In genomic region chr1:94240822-94241221, GRCh38 we compare ENCODE assay signal across 11 cellular contexts. TPM values are rescaled to one million over a fixed set of nuclear protein-coding genes. Genes with fewer than 3 reads are reported as not detected.
DNase-seq lines count a peak whose midpoint lies in the region; ATAC-seq and TF ChIP-seq lines count a peak whose summit lies in the region.
"Had no signal": no experiment of that assay in that cellular context is flagged by ENCODE, and none has a peak within 500 bp of the region (broad histone marks: within the 10 kb centered on the region; RNA-seq: fewer than 3 reads in every experiment).

No MANE protein-coding gene starts in this region.

- CTCF ChIA-PET in GM10248 (lab: Yijun Ruan, JAX) = no interaction called here

- H3K9me3 ChIP-seq in tibial artery = peaks cover 0 to 6% (median 4%) of the 10 kb centered on the region in 3 donors

- H3K4me3 Mint-ChIP-seq in activated T-cell treated with anti-CD3 and anti-CD28 coated beads, Interleukin-2, amount 50 U/mL, for 72 hours = no peak overlapping the region

- no peaks in the 10 kb centered on the region for H3K27me3 ChIP-seq in tibial artery

- H3K9me3 Mint-ChIP-seq in activated T-cell treated with anti-CD3 and anti-CD28 coated beads, Interleukin-2, amount 50 U/mL, for 72 hours = peaks cover 6 to 8% of the 10 kb centered on the region in 2 donors

- H3K4me1 ChIP-seq in tibial artery = peaks cover 0 to 7% (median 3%) of the 10 kb centered on the region in 4 donors

- TF ChIP-seq CTCF in LNCAP (IDR thresholded peaks at IDR 0.05) (peak; percentile 45; the same call in 1 of the 2 replicates), VCaP (conservative IDR thresholded peaks at IDR 0.05) (peak; percentile 83), GM10248 (IDR thresholded peaks at IDR 0.05; ENCODE audit: control extremely low read depth, extremely low read depth, low read depth, missing control alignments) (no peak), tibial artery (IDR thresholded peaks at IDR 0.05) (no peak)

- no peak overlapping the region for H3K27ac Mint-ChIP-seq in activated T-cell treated with anti-CD3 and anti-CD28 coated beads, Interleukin-2, amount 50 U/mL, for 72 hours

- H3K36me3 Mint-ChIP-seq in activated T-cell treated with anti-CD3 and anti-CD28 coated beads, Interleukin-2, amount 50 U/mL, for 72 hours (ENCODE audit: insufficient read depth in 2 of 2) = peaks cover 9 to 11% of the 10 kb centered on the region in 2 donors

- DNase-seq in EH (ENCODE audit: low read depth) (peak; percentile 20), myocyte (ENCODE audit: low read depth) (peak; percentile 29), GM10248 (ENCODE audit: extremely low spot score) (no peak), tibial artery (no peak)
- no peak for DNase-seq in activated T-cell treated with anti-CD3 and anti-CD28 coated beads, Interleukin-2, amount 50 U/mL, for 72 hours
- DNase-seq: activated effector memory CD4-positive, alpha-beta T cell treated with Interleukin-2 at 50 U/mL for 16 hours; KG1; T-helper 2 cell had no signal

- POLR2A ChIA-PET in GM10248 (lab: Yijun Ruan, JAX) = no interaction called here

- intact Hi-C loops in tibial artery (cut with DNase I; ENCODE audit: low total_unique reads) = no loop called here

- ATAC-seq in activated T-cell treated with anti-CD3 and anti-CD28 coated beads, Interleukin-2, amount 50 U/mL, for 72 hours (replicated peaks in 1 of 2) = no peak
- no peak for ATAC-seq in HG03280 (IDR thresholded peaks at IDR 0.05; ENCODE audit: unreplicated experiment)

- H3K27ac ChIP-seq in VCaP (no peak overlapping the region), tibial artery (no peak overlapping the region)

- H3K4me3 ChIP-seq in tibial artery = no peak overlapping the region

- peaks cover 85% of the 10 kb centered on the region for H3K27me3 Mint-ChIP-seq in activated T-cell treated with anti-CD3 and anti-CD28 coated beads, Interleukin-2, amount 50 U/mL, for 72 hours (ENCODE audit: low read depth)

- no peaks in the 10 kb centered on the region for H3K36me3 ChIP-seq in tibial artery

- peaks cover 10% of the 10 kb centered on the region for H3K4me1 Mint-ChIP-seq in activated T-cell treated with anti-CD3 and anti-CD28 coated beads, Interleukin-2, amount 50 U/mL, for 72 hours (ENCODE audit: low read depth)

RNA-seq across cellular contexts. Expression of gene ARHGAP29, which starts 3.4 kb away (rescaled TPM):
- total RNA-seq in myocyte = 4.4 and 5.7 TPM in 2 replicates
- 2.7 TPM for polyA plus RNA-seq in myocyte (2012)
- 1 to 10 TPM; 1.3 to 1.8 TPM for total RNA-seq in activated T-cell treated with anti-CD3 and anti-CD28 coated beads, Interleukin-2, amount 50 U/mL, for 72 hours

Comparison
In these comparisons a context has a peak if more than half of its experiments do, and no peak if none do; other contexts are left out.
1. DNase-seq: peak in EH (single experiment) and myocyte (single experiment); none in activated T-cell treated with anti-CD3 and anti-CD28 coated beads, Interleukin-2, amount 50 U/mL, for 72 hours (0 of 2), GM10248 (single experiment) and tibial artery (0 of 2).
2. CTCF ChIP-seq: peak in LNCAP (single experiment) and VCaP (single experiment); none in GM10248 (single experiment) and tibial artery (0 of 2).